In genomic region chr16:67163164-67163902, GRCh38 we compare ENCODE assay signal across 8 cellular contexts. TPM values are rescaled to one million over a fixed set of nuclear protein-coding genes. Genes with fewer than 3 reads are reported as not detected.
DNase-seq lines count a peak whose midpoint lies in the region; ATAC-seq and TF ChIP-seq lines count a peak whose summit lies in the region.

No MANE protein-coding gene starts in this region.

- POLR2A ChIA-PET in naive thymus-derived CD4-positive, alpha-beta T cell (lab: Charles Lee): interaction anchor here (1.3 to 4.6 kb wide), 8 partner anchors 8 to 158 kb away, joined by 3 to 31 read pairs (median 6); partner anchors contain the start of genes B3GNT9, E2F4, MATCAP1 and NOL3

- WGBS in urinary bladder: 7% methylated on average over 95 of the region's 95 CpGs

- H3K27ac Mint-ChIP-seq in T-helper 2 cell treated with Interferon-gamma antibody and Interleukin-4, amounts not matched to agents 5 μg/mL and 100 μg/mL, for 36 hours: no peak overlapping the region
- H3K27ac Mint-ChIP-seq in naive thymus-derived CD4-positive, alpha-beta T cell: peak overlapping the region in 1 of 9 donors; percentile 63

- peaks cover 23% of the 10 kb centered on the region for H3K36me3 Mint-ChIP-seq in T-helper 2 cell treated with Interferon-gamma antibody and Interleukin-4, amounts not matched to agents 5 μg/mL and 100 μg/mL, for 36 hours (ENCODE audit: low read depth)
- peaks cover 0 to 38% (median 0%) of the 10 kb centered on the region in 5 donors for H3K36me3 Mint-ChIP-seq in naive thymus-derived CD4-positive, alpha-beta T cell

- peak overlapping the region; percentile 37 for H3K4me3 ChIP-seq in epithelial cell of esophagus (ENCODE audit: low read length)
- H3K4me3 ChIP-seq in naive thymus-derived CD4-positive, alpha-beta T cell (ENCODE audit: low read length): peak overlapping the region; percentile 51
- peak overlapping the region; percentile 20 for H3K4me3 ChIP-seq in urinary bladder (ENCODE audit: low read depth, low read length)

- ATAC-seq in naive thymus-derived CD4-positive, alpha-beta T cell: peak; percentile 1

- H3K4me3 Mint-ChIP-seq in T-helper 2 cell treated with Interferon-gamma antibody and Interleukin-4, amounts not matched to agents 5 μg/mL and 100 μg/mL, for 36 hours: peak overlapping the region; percentile 38
- H3K4me3 Mint-ChIP-seq in naive thymus-derived CD4-positive, alpha-beta T cell: peak overlapping the region in 9 of 10 donors; percentile 27 to 82 (median 70)

- CTCF ChIA-PET in naive thymus-derived CD4-positive, alpha-beta T cell (lab: Charles Lee): interaction anchor here (1.0 to 1.7 kb wide), 2 partner anchors 9 to 22 kb away, joined by 7 read pairs; no protein-coding TSS in a partner anchor

- intact Hi-C loops in naive thymus-derived CD4-positive, alpha-beta T cell (cut with micrococcal nuclease): no loop called here

- no peaks in the 10 kb centered on the region for H3K9me3 ChIP-seq in naive thymus-derived CD4-positive, alpha-beta T cell (ENCODE audit: control insufficient read depth in 2 of 3, low read length in 3 of 3)

- H3K27me3 ChIP-seq in naive thymus-derived CD4-positive, alpha-beta T cell (ENCODE audit: control insufficient read depth in 2 of 2, insufficient read depth in 2 of 2, low read length in 2 of 2): peaks cover 9 to 30% of the 10 kb centered on the region in 2 donors

- H3K27ac ChIP-seq in naive thymus-derived CD4-positive, alpha-beta T cell (ENCODE audit: low read depth, low read length): no peak overlapping the region
- H3K27ac ChIP-seq in urinary bladder (ENCODE audit: low read depth): no peak overlapping the region

- no peak for TF ChIP-seq CTCF in epithelial cell of esophagus (IDR thresholded peaks at IDR 0.05; ENCODE audit: insufficient read depth, low read depth, low read length, missing control alignments)

- peaks cover 23 to 52% of the 10 kb centered on the region in 2 donors for H3K4me1 ChIP-seq in naive thymus-derived CD4-positive, alpha-beta T cell (ENCODE audit: control insufficient read depth in 2 of 2, insufficient read depth in 2 of 2, low read length in 2 of 2)
- H3K4me1 ChIP-seq in urinary bladder (ENCODE audit: insufficient read depth): peaks cover 3% of the 10 kb centered on the region

- no peaks in the 10 kb centered on the region for H3K9me3 Mint-ChIP-seq in T-helper 2 cell treated with Interferon-gamma antibody and Interleukin-4, amounts not matched to agents 5 μg/mL and 100 μg/mL, for 36 hours
- H3K9me3 Mint-ChIP-seq in naive thymus-derived CD4-positive, alpha-beta T cell: no peaks in the 10 kb centered on the region

- H3K27me3 Mint-ChIP-seq in T-helper 2 cell treated with Interferon-gamma antibody and Interleukin-4, amounts not matched to agents 5 μg/mL and 100 μg/mL, for 36 hours (ENCODE audit: low read depth): peaks cover 32% of the 10 kb centered on the region
- peaks cover 23 to 35% (median 32%) of the 10 kb centered on the region in 5 donors for H3K27me3 Mint-ChIP-seq in naive thymus-derived CD4-positive, alpha-beta T cell

- peaks cover 29% of the 10 kb centered on the region for H3K4me1 Mint-ChIP-seq in T-helper 2 cell treated with Interferon-gamma antibody and Interleukin-4, amounts not matched to agents 5 μg/mL and 100 μg/mL, for 36 hours (ENCODE audit: low read depth)
- H3K4me1 Mint-ChIP-seq in naive thymus-derived CD4-positive, alpha-beta T cell: peaks cover 11 to 49% (median 27%) of the 10 kb centered on the region in 7 donors

- peaks cover 0 to 3% (median 0%) of the 10 kb centered on the region in 3 experiments for H3K36me3 ChIP-seq in naive thymus-derived CD4-positive, alpha-beta T cell (ENCODE audit: control insufficient read depth in 2 of 3, insufficient read depth in 3 of 3, low read length in 3 of 3)
- H3K36me3 ChIP-seq in urinary bladder (ENCODE audit: insufficient read depth): no peaks in the 10 kb centered on the region

- peak; percentile 41 for DNase-seq in NCI-H2029 (lab: John Stamatoyannopoulos, UW)
- no peak for DNase-seq in NCI-H2029 treated with DMSO at 0.1 percent for 48 hours (lab: John Stamatoyannopoulos, UW)
- peak; percentile 56 for DNase-seq in T-helper 2 cell treated with Interferon-gamma antibody and Interleukin-4, amounts not matched to agents 5 μg/mL and 100 μg/mL, for 36 hours (ENCODE audit: low spot score)
- DNase-seq in epithelial cell of esophagus (ENCODE audit: low read depth): peak; percentile 73
- peak in 6 of 9 donors; percentile 30 to 67 (median 41) for DNase-seq in naive thymus-derived CD4-positive, alpha-beta T cell
- no peak for DNase-seq in foreskin melanocyte
- no peak for DNase-seq in dedifferentiated amniotic fluid mesenchymal stem cell (ENCODE audit: extremely low spot score)

RNA-seq across cellular contexts. Expression of gene HSF4, which starts 1.2 kb away (rescaled TPM):
- total RNA-seq in naive thymus-derived CD4-positive, alpha-beta T cell: 100 to 1,000 TPM in 1 of 5 experiments, 10 to 100 TPM in 2, 1 to 10 TPM in 2; 9.9 to 150 (median 15.5) TPM
- polyA plus RNA-seq in naive thymus-derived CD4-positive, alpha-beta T cell: not detected
- total RNA-seq in urinary bladder: 4.5 TPM
- polyA plus RNA-seq in urinary bladder: 75.2 TPM

RNA-seq across cellular contexts. Expression of gene FBXL8, which starts 3.6 kb away (rescaled TPM):
- 10 to 100 TPM in 2 of 5 experiments, 1 to 10 TPM in 3; 8.7 to 84.7 (median 9.7) TPM for total RNA-seq in naive thymus-derived CD4-positive, alpha-beta T cell
- polyA plus RNA-seq in naive thymus-derived CD4-positive, alpha-beta T cell: 1 to 10 TPM; 5.2 to 7.8 TPM
- total RNA-seq in urinary bladder: 4.7 TPM
- 20.4 TPM for polyA plus RNA-seq in urinary bladder

RNA-seq across cellular contexts. Expression of gene TRADD, which starts 3.6 kb away (rescaled TPM):
- total RNA-seq in naive thymus-derived CD4-positive, alpha-beta T cell: 10 to 100 TPM; 47.0 to 92.8 (median 52.8) TPM
- polyA plus RNA-seq in naive thymus-derived CD4-positive, alpha-beta T cell: 10 to 100 TPM; 69.8 to 71.1 TPM
- 7.3 TPM for total RNA-seq in urinary bladder
- polyA plus RNA-seq in urinary bladder: 38.1 TPM

RNA-seq across cellular contexts. Expression of gene NOL3, which starts 7.0 kb away (rescaled TPM):
- 10 to 100 TPM in 1 of 5 experiments, 1 to 10 TPM in 3, under 1 TPM in 1; 0.89 to 66.0 (median 1.8) TPM for total RNA-seq in naive thymus-derived CD4-positive, alpha-beta T cell
- polyA plus RNA-seq in naive thymus-derived CD4-positive, alpha-beta T cell: not detected
- total RNA-seq in urinary bladder: 5.3 TPM
- 66.6 TPM for polyA plus RNA-seq in urinary bladder

RNA-seq across cellular contexts. Expression of gene B3GNT9, which starts 12.5 kb away (rescaled TPM):
- total RNA-seq in naive thymus-derived CD4-positive, alpha-beta T cell: 10 to 100 TPM in 1 of 5 experiments, 1 to 10 TPM in 4; 1.9 to 13.2 (median 2.7) TPM
- polyA plus RNA-seq in naive thymus-derived CD4-positive, alpha-beta T cell: 1 to 10 TPM in 1 of 2 donors, under 1 TPM in 1; 0.78 to 2.4 TPM
- 22.4 TPM for total RNA-seq in urinary bladder
- polyA plus RNA-seq in urinary bladder: 26.4 TPM

Comparison
In these comparisons a context has a peak if more than half of its experiments do, and no peak if none do; other contexts are left out.
1. DNase-seq: peak in NCI-H2029 (single experiment), T-helper 2 cell treated with Interferon-gamma antibody and Interleukin-4, amounts not matched to agents 5 μg/mL and 100 μg/mL, for 36 hours (single experiment), epithelial cell of esophagus (single experiment) and naive thymus-derived CD4-positive, alpha-beta T cell (6 of 9); none in NCI-H2029 treated with DMSO at 0.1 percent for 48 hours (single experiment), foreskin melanocyte (single experiment) and dedifferentiated amniotic fluid mesenchymal stem cell (single experiment).
2. Peak in every context shown above with its lines, with median percentiles within 50 percentile points of each other: H3K4me3 ChIP-seq.